13 cellular contexts compared by ENCODE assay signal in genomic region chr20:41631826-41632225, GRCh38. TPM values are rescaled to one million over a fixed set of nuclear protein-coding genes. Genes with fewer than 3 reads are reported as not detected.
DNase-seq lines count a peak whose midpoint lies in the region; ATAC-seq, FAIRE-seq and TF ChIP-seq lines count a peak whose summit lies in the region.
"Had no signal": no experiment of that assay in that cellular context is flagged by ENCODE, and none has a peak within 500 bp of the region (broad histone marks: within the 10 kb centered on the region; RNA-seq: fewer than 3 reads in every experiment).

No MANE protein-coding gene starts in this region.

- H3K27me3 ChIP-seq in gastrocnemius medialis, result no peaks in the 10 kb centered on the region
- H3K27me3 ChIP-seq in neuronal stem cell (ENCODE audit: control insufficient read depth in 3 of 3, insufficient read depth in 3 of 3, low read depth in 1 of 3, low read length in 3 of 3), result no peaks in the 10 kb centered on the region

- no peak for FAIRE-seq in GM12891 (lab: Jason Lieb, UNC)
- FAIRE-seq: frontal cortex, keratinocyte had no signal

- WGBS in neuronal stem cell (ENCODE audit: extremely low coverage in 2 of 2, insufficient read length in 2 of 2, insufficient replicate concordance in 1 of 2), 2 donors, result no CpG with 5 or more reads among the region's 4 CpGs

- H3K9ac ChIP-seq in neuronal stem cell (ENCODE audit: low read depth, low read length, poor library complexity), result no peak overlapping the region

- intact Hi-C loops in gastrocnemius medialis (cut with DNase I; ENCODE audit: low total_unique reads), result no loop called here

- no peak overlapping the region for H2BK15ac ChIP-seq in neuronal stem cell (ENCODE audit: low read length)

- H2BK12ac ChIP-seq in neuronal stem cell (ENCODE audit: low read length), result no peak overlapping the region

- H3K4me3 ChIP-seq in gastrocnemius medialis (no peak overlapping the region), neuronal stem cell (ENCODE audit: low read length in 2 of 2) (no peak overlapping the region)
- H3K4me3 ChIP-seq: skin epidermis had no signal

- H3K4me1 ChIP-seq in gastrocnemius medialis (no peaks in the 10 kb centered on the region), neuronal stem cell (ENCODE audit: control insufficient read depth in 2 of 2, insufficient read depth in 1 of 2, low read depth in 1 of 2, low read length in 2 of 2) (no peaks in the 10 kb centered on the region)

- H3K14ac ChIP-seq in neuronal stem cell (ENCODE audit: low read length), result no peak overlapping the region

- H3K4ac ChIP-seq in neuronal stem cell (ENCODE audit: low read length), result no peak overlapping the region

- TF ChIP-seq POLR2A in gastrocnemius medialis (IDR thresholded peaks at IDR 0.05) (no peak), GM12891 (IDR thresholded peaks at IDR 0.05; ENCODE audit: low read depth, low read length) (no peak)

- no peak overlapping the region for H4K91ac ChIP-seq in neuronal stem cell (ENCODE audit: low read depth, low read length, poor library complexity)

- no peak overlapping the region for H2AK5ac ChIP-seq in neuronal stem cell (ENCODE audit: low read depth, low read length)

- in situ Hi-C loops in gastrocnemius medialis (cut with MboI; ENCODE audit: low sequenced_read_pairs in 4 of 4), result no loop called here

- no peak overlapping the region for H4K8ac ChIP-seq in neuronal stem cell (ENCODE audit: low read depth, low read length)

- H2AFZ ChIP-seq in neuronal stem cell (ENCODE audit: low read length), result no peak overlapping the region

- no peak for TF ChIP-seq CTCF in gastrocnemius medialis (IDR thresholded peaks at IDR 0.05 in 4 of 5, conservative IDR thresholded peaks at IDR 0.05 in 1 of 5)

- DNase-seq in GM03348 (ENCODE audit: low spot score) (peak; percentile 75), RPMI7951 (ENCODE audit: low read depth) (peak; percentile 94), glomerular visceral epithelial cell (ENCODE audit: extremely low spot score) (peak; percentile 83), gastrocnemius medialis (peak; percentile 54 to 69), LoVo (ENCODE audit: low spot score) (no peak), neuronal stem cell (ENCODE audit: low spot score) (no peak), GM12891 (ENCODE audit: insufficient read length, low spot score) (no peak)
- DNase-seq: dermis blood vessel endothelial cell; naive thymus-derived CD8-positive, alpha-beta T cell had no signal

- H3K27ac ChIP-seq in gastrocnemius medialis, result no peak overlapping the region
- H3K27ac ChIP-seq in neuronal stem cell (replicated peaks; ENCODE audit: low read length), result no peak overlapping the region
- H3K27ac ChIP-seq: skin epidermis had no signal

- H3K18ac ChIP-seq in neuronal stem cell (ENCODE audit: low read length), result no peak overlapping the region

- H3K36me3 ChIP-seq in gastrocnemius medialis (no peaks in the 10 kb centered on the region), neuronal stem cell (replicated peaks in 1 of 2; ENCODE audit: control insufficient read depth in 2 of 2, insufficient read depth in 2 of 2, low read length in 2 of 2) (no peaks in the 10 kb centered on the region)

- no peak overlapping the region for H3K4me2 ChIP-seq in neuronal stem cell (ENCODE audit: insufficient read depth, low read length, poor library complexity, severe bottlenecking)

- H3K9me3 ChIP-seq in gastrocnemius medialis (no peaks in the 10 kb centered on the region), neuronal stem cell (replicated peaks in 1 of 2; ENCODE audit: control insufficient read depth in 2 of 2, insufficient read depth in 1 of 2, low read depth in 1 of 2, low read length in 2 of 2) (no peaks in the 10 kb centered on the region)

- H3K79me1 ChIP-seq in neuronal stem cell (ENCODE audit: low read depth, low read length), result no peaks in the 10 kb centered on the region

- no peak overlapping the region for H2BK120ac ChIP-seq in neuronal stem cell (ENCODE audit: low read depth, low read length)

- no peak overlapping the region for H2BK5ac ChIP-seq in neuronal stem cell (ENCODE audit: low read length)

- peak; percentile 82 to 83 for ATAC-seq in gastrocnemius medialis
- no peak for ATAC-seq in HG03108 (IDR thresholded peaks at IDR 0.05; ENCODE audit: unreplicated experiment)
- ATAC-seq: naive thymus-derived CD8-positive, alpha-beta T cell had no signal

- no peak overlapping the region for H3K23ac ChIP-seq in neuronal stem cell (ENCODE audit: low read depth, low read length, poor library complexity)

TF ChIP-seq in GM12891, 5 proteins besides CTCF, POLR2A, EP300 and RAD21:
- TF ChIP-seq SPI1 (IDR thresholded peaks at IDR 0.05; ENCODE audit: low read depth, low read length), result no peak
- TF ChIP-seq POLR2AphosphoS5 (IDR thresholded peaks at IDR 0.05; ENCODE audit: low read depth, low read length), result no peak
- no peak for TF ChIP-seq POU2F2 (IDR thresholded peaks at IDR 0.05; ENCODE audit: low read depth, low read length)
- TF ChIP-seq PAX5 (IDR thresholded peaks at IDR 0.05; ENCODE audit: insufficient read depth, low read length, severe bottlenecking), result no peak
- no peak for TF ChIP-seq TAF1 (IDR thresholded peaks at IDR 0.05; ENCODE audit: low read depth, low read length)

RNA-seq across cellular contexts. Expression of gene CHD6, which starts 13.6 kb away (rescaled TPM):
- 14.3 and 17.4 TPM in 2 replicates for total RNA-seq in RPMI7951 (2014; rRNA removed; shearing (Covaris generic))
- total RNA-seq in gastrocnemius medialis, result 10 to 100 TPM; 12.8 to 33.7 (median 19.2) TPM
- polyA plus RNA-seq in neuronal stem cell (2013, experiment 1 of 2), result 47.7 TPM
- polyA plus RNA-seq in neuronal stem cell (2013, experiment 2 of 2), result 51.3 TPM
- 6.8 TPM for polyA plus RNA-seq in GM12891 (2012; ENCODE audit: low read depth, missing spikeins)

Comparison
In these comparisons a context has a peak if more than half of its experiments do, and no peak if none do; other contexts are left out.
1. DNase-seq: peak in GM03348 (single experiment), RPMI7951 (single experiment), glomerular visceral epithelial cell (single experiment) and gastrocnemius medialis (2 of 2); none in LoVo (single experiment), neuronal stem cell (single experiment) and GM12891 (single experiment).